14 cellular contexts compared by ENCODE assay signal in the genomic region with DNA sequence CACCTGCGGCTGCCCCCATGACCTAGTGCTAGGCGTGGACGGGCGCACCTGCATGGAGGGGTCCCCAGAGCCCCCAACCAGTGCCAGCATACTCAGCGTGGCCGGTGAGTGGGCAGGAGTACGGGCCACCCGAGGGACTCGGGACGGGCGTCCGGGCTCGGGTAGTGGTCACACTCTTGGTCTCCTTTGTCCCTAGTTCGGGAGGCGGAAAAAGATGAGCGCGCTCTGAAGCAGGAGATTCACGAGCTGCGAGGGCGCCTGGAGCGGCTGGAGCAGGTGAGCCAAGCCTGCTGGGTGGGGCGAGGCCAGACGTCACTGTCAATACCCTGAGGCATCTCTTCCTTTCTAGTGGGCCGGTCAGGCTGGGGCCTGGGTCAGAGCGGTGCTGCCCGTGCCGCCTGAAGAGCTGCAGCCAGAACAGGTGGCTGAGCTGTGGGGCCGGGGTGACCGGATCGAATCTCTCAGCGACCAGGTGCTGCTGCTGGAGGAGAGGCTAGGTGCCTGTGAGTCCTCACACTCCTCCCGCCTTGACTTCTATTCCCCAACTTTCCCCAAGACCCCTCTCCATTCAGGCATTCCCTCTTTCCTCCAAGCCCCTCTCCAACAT. TPM values are rescaled to one million over a fixed set of nuclear protein-coding genes. Genes with fewer than 3 reads are reported as not detected.
DNase-seq lines count a peak whose midpoint lies in the region; ATAC-seq and TF ChIP-seq lines count a peak whose summit lies in the region.
"Had no signal": no experiment of that assay in that cellular context is flagged by ENCODE, and none has a peak within 500 bp of the region (broad histone marks: within the 10 kb centered on the region; RNA-seq: fewer than 3 reads in every experiment).

No MANE protein-coding gene starts in this region.

- no peak overlapping the region for H2AK5ac ChIP-seq in mesenchymal stem cell (ENCODE audit: low read length, severe bottlenecking)

- H3K4ac ChIP-seq in mesenchymal stem cell (ENCODE audit: low read depth in 1 of 2, low read length in 2 of 2) = no peak overlapping the region

- H3K9me3 Mint-ChIP-seq in MCF 10A (ENCODE audit: unreplicated experiment) = no peaks in the 10 kb centered on the region
- H3K9me3 Mint-ChIP-seq in WTC11 = no peaks in the 10 kb centered on the region
- H3K9me3 Mint-ChIP-seq: T-helper 1 cell treated with Interleukin-12 subunit alpha and Interleukin-12 subunit beta and Interleukin-4 antibody, amounts not matched to agents 30 μg/mL and 1 μg/mL, for 36 hours had no signal

- H3K79me2 ChIP-seq in mammary epithelial cell (ENCODE audit: insufficient read depth, low read length) = no peaks in the 10 kb centered on the region

- no peaks in the 10 kb centered on the region for H3K4me1 Mint-ChIP-seq in MCF 10A (ENCODE audit: insufficient read depth, unreplicated experiment)
- peaks cover 11% of the 10 kb centered on the region for H3K4me1 Mint-ChIP-seq in WTC11
- H3K4me1 Mint-ChIP-seq: activated CD4-positive, alpha-beta T cell treated with anti-CD3 and anti-CD28 coated beads for 36 hours had no signal

- H3K27ac ChIP-seq in mammary epithelial cell (ENCODE audit: insufficient read depth, low read depth, low read length) = no peak overlapping the region
- no peak overlapping the region for H3K27ac ChIP-seq in mesenchymal stem cell (ENCODE audit: low read length, poor library complexity, severe bottlenecking)
- peak overlapping the region; percentile 59 to 88 (median 68) for H3K27ac ChIP-seq in tibial nerve
- H3K27ac ChIP-seq: adrenal gland had no signal

- H3K36me3 Mint-ChIP-seq in MCF 10A (ENCODE audit: insufficient read depth, unreplicated experiment) (peaks cover 21% of the 10 kb centered on the region), WTC11 (peaks cover 41% of the 10 kb centered on the region)

- no peak overlapping the region for H2BK5ac ChIP-seq in mesenchymal stem cell (ENCODE audit: low read depth, low read length, poor library complexity, severe bottlenecking)

- no peak overlapping the region for H3K23ac ChIP-seq in mesenchymal stem cell (ENCODE audit: low read length in 2 of 2)

- no peak overlapping the region for H2BK15ac ChIP-seq in mesenchymal stem cell (ENCODE audit: low read depth, poor library complexity, severe bottlenecking)

- no peak overlapping the region for H3K14ac ChIP-seq in mesenchymal stem cell (ENCODE audit: low read length in 2 of 2)

- H3K27ac Mint-ChIP-seq in MCF 10A (ENCODE audit: low read depth, unreplicated experiment) (peak overlapping the region; percentile 16), WTC11 (peak overlapping the region; percentile 63)
- H3K27ac Mint-ChIP-seq: activated CD4-positive, alpha-beta T cell treated with anti-CD3 and anti-CD28 coated beads for 36 hours; T-helper 1 cell treated with Interleukin-12 subunit alpha and Interleukin-12 subunit beta and Interleukin-4 antibody, amounts not matched to agents 30 μg/mL and 1 μg/mL, for 36 hours had no signal

- ATAC-seq in WTC11 (peak; percentile 8), GM18502 (IDR thresholded peaks at IDR 0.05; ENCODE audit: poor library complexity, unreplicated experiment) (no peak), GM21825 (IDR thresholded peaks at IDR 0.05; ENCODE audit: unreplicated experiment) (no peak)
- ATAC-seq: activated CD4-positive, alpha-beta T cell treated with anti-CD3 and anti-CD28 coated beads for 36 hours had no signal

- H3K36me3 ChIP-seq in mammary epithelial cell (ENCODE audit: insufficient read depth, low read length) (peaks cover 16% of the 10 kb centered on the region), mesenchymal stem cell (ENCODE audit: control insufficient read depth in 1 of 2, insufficient read depth in 2 of 2, low read depth in 1 of 2, low read length in 2 of 2) (peaks cover 77 to 78% of the 10 kb centered on the region in 2 experiments), tibial nerve (peaks cover 0 to 89% (median 3%) of the 10 kb centered on the region in 3 donors)

- CTCF ChIA-PET in MCF 10A (lab: Yijun Ruan, JAX) (interaction anchor here (0.6 kb wide), 1 partner anchor 94 kb away, joined by 4 read pairs; no protein-coding TSS in a partner anchor), mammary epithelial cell (lab: Charles Lee; ENCODE audit: low non-redundant PET) (interaction anchor here (0.6 kb wide), 1 partner anchor 121 kb away, joined by 5 read pairs; no protein-coding TSS in a partner anchor), WTC11 (lab: Charles Lee) (interaction anchor here (0.5 to 5.1 kb wide), 14 partner anchors 9 to 119 kb away, joined by 3 to 47 read pairs (median 7); a partner anchor contains a TSS)

- TF ChIP-seq CTCF in MCF 10A (IDR thresholded peaks at IDR 0.05; ENCODE audit: unreplicated experiment) (no peak), mammary epithelial cell (conservative IDR thresholded peaks at IDR 0.05 in 1 of 2, IDR thresholded peaks at IDR 0.05 in 1 of 2; ENCODE audit: extremely low read depth in 1 of 2, insufficient read depth in 1 of 2, low read depth in 1 of 2, low read length in 2 of 2) (no peak), WTC11 (IDR thresholded peaks at IDR 0.05) (no peak), tibial nerve (IDR thresholded peaks at IDR 0.05) (no peak)

- dilution Hi-C loops in mammary epithelial cell (cut with HindIII; ENCODE audit: low sequenced_read_pairs) = no loop called here

- no peak overlapping the region for H2AFZ ChIP-seq in mammary epithelial cell (ENCODE audit: low read depth, low read length)
- no peak overlapping the region for H2AFZ ChIP-seq in mesenchymal stem cell (ENCODE audit: low read depth, low read length)

- H3K79me1 ChIP-seq in mesenchymal stem cell (replicated peaks; ENCODE audit: low read length, poor library complexity, severe bottlenecking) = peaks cover 21% of the 10 kb centered on the region

- H3K4me1 ChIP-seq in mammary epithelial cell (ENCODE audit: insufficient read depth, low read length) (no peaks in the 10 kb centered on the region), mesenchymal stem cell (ENCODE audit: control insufficient read depth, insufficient read depth, low read depth, low read length) (peaks cover 8% of the 10 kb centered on the region), tibial nerve (peaks cover 3 to 75% (median 19%) of the 10 kb centered on the region in 4 donors)
- H3K4me1 ChIP-seq: adrenal gland had no signal

- H3K18ac ChIP-seq in mesenchymal stem cell (ENCODE audit: low read depth in 1 of 2, low read length in 2 of 2) = no peak overlapping the region

- no TSS peak for BruUV-seq in MCF 10A (replicated peaks; lab: Mats Ljungman, UMichigan)
- no TSS peak for BruUV-seq in mammary epithelial cell (replicated peaks; lab: Mats Ljungman, UMichigan)

- intact Hi-C loops in MCF 10A (cut with micrococcal nuclease) = no loop called here
- intact Hi-C loops in mammary epithelial cell (cut with micrococcal nuclease) = no loop called here

- H3K9me3 ChIP-seq in mammary epithelial cell (replicated peaks; ENCODE audit: insufficient read depth, low read length) (no peaks in the 10 kb centered on the region), mesenchymal stem cell (ENCODE audit: control insufficient read depth, low read length) (no peaks in the 10 kb centered on the region), tibial nerve (no peaks in the 10 kb centered on the region)
- H3K9me3 ChIP-seq: adrenal gland had no signal

- no peak overlapping the region for H4K8ac ChIP-seq in mesenchymal stem cell (ENCODE audit: low read length)

- H4K91ac ChIP-seq in mesenchymal stem cell (ENCODE audit: low read length) = peak overlapping the region; percentile 5

- no peaks in the 10 kb centered on the region for H3K27me3 ChIP-seq in mammary epithelial cell (ENCODE audit: insufficient read depth, low read length)
- H3K27me3 ChIP-seq in mesenchymal stem cell (ENCODE audit: control insufficient read depth in 1 of 2, insufficient read depth in 1 of 2, low read length in 2 of 2) = no peaks in the 10 kb centered on the region
- no peaks in the 10 kb centered on the region for H3K27me3 ChIP-seq in tibial nerve
- H3K27me3 ChIP-seq: adrenal gland had no signal

- H3K27me3 Mint-ChIP-seq in MCF 10A (ENCODE audit: insufficient read depth, unreplicated experiment) = no peaks in the 10 kb centered on the region
- H3K27me3 Mint-ChIP-seq in WTC11 (ENCODE audit: low read depth) = no peaks in the 10 kb centered on the region
- H3K27me3 Mint-ChIP-seq: activated CD4-positive, alpha-beta T cell treated with anti-CD3 and anti-CD28 coated beads for 36 hours had no signal

- TF ChIP-seq POLR2A in tibial nerve (IDR thresholded peaks at IDR 0.05) = no peak

- H3K4me3 Mint-ChIP-seq in MCF 10A (ENCODE audit: unreplicated experiment) (no peak overlapping the region), WTC11 (no peak overlapping the region)
- H3K4me3 Mint-ChIP-seq: activated CD4-positive, alpha-beta T cell treated with anti-CD3 and anti-CD28 coated beads for 36 hours; T-helper 1 cell treated with Interleukin-12 subunit alpha and Interleukin-12 subunit beta and Interleukin-4 antibody, amounts not matched to agents 30 μg/mL and 1 μg/mL, for 36 hours had no signal

- no peak overlapping the region for H2BK12ac ChIP-seq in mesenchymal stem cell (ENCODE audit: low read length in 2 of 2)

- H2BK120ac ChIP-seq in mesenchymal stem cell (ENCODE audit: low read depth, low read length) = no peak overlapping the region

- POLR2A ChIA-PET in MCF 10A (lab: Yijun Ruan, JAX) = interaction anchor here (1.0 to 1.2 kb wide), 2 partner anchors 10 to 12 kb away, joined by 3 to 4 read pairs; no protein-coding TSS in a partner anchor
- POLR2A ChIA-PET in WTC11 (lab: Charles Lee) = interaction anchor here (1.0 to 3.1 kb wide), 2 partner anchors 10 to 28 kb away, joined by 3 to 15 read pairs; no protein-coding TSS in a partner anchor

- H4K20me1 ChIP-seq in mammary epithelial cell (ENCODE audit: insufficient read depth, low read length) = no peaks in the 10 kb centered on the region

- WGBS in mammary epithelial cell (ENCODE audit: low coverage, missing lambda C conversion rate) = 82% methylated on average over 21 of the region's 32 CpGs
- WGBS in mesenchymal stem cell = 96% methylated on average over 32 of the region's 32 CpGs
- WGBS in tibial nerve, 2 donors = 54 to 64% methylated on average over 32 of the region's 32 CpGs

- DNase-seq in MCF 10A (ENCODE audit: unreplicated experiment) = no peak
- DNase-seq in mammary epithelial cell = no peak
- DNase-seq in WTC11 (ENCODE audit: low spot score) = no peak
- no peak for DNase-seq in mesenchymal stem cell
- no peak for DNase-seq in tibial nerve (ENCODE audit: low spot score in 2 of 2)
- DNase-seq in RPMI8226 = no peak
- DNase-seq: activated CD4-positive, alpha-beta T cell treated with anti-CD3 and anti-CD28 coated beads for 36 hours; activated T-cell treated with anti-CD3 and anti-CD28 coated beads, Interleukin-2, amount 50 U/mL, for 1 hour; adrenal gland; MV-4-11 had no signal

- H3K4me3 ChIP-seq in mammary epithelial cell (replicated peaks in 1 of 3; ENCODE audit: insufficient read depth in 1 of 3, low read depth in 2 of 3, low read length in 3 of 3) = no peak overlapping the region
- H3K4me3 ChIP-seq in mesenchymal stem cell (ENCODE audit: insufficient read depth in 1 of 2, low read depth in 1 of 2, low read length in 2 of 2) = no peak overlapping the region
- H3K4me3 ChIP-seq in tibial nerve = no peak overlapping the region
- H3K4me3 ChIP-seq: adrenal gland had no signal

- in situ Hi-C loops in mammary epithelial cell (cut with MboI; ENCODE audit: low sequenced_read_pairs in 2 of 2) = no loop called here

- H3K9ac ChIP-seq in mammary epithelial cell (ENCODE audit: insufficient read depth, low read length) (no peak overlapping the region), mesenchymal stem cell (ENCODE audit: low read length) (no peak overlapping the region)

- no peak for TF ChIP-seq EP300 in tibial nerve (IDR thresholded peaks at IDR 0.05)

- H3K4me2 ChIP-seq in mammary epithelial cell (ENCODE audit: insufficient read depth, low read depth, low read length) = no peak overlapping the region
- no peak overlapping the region for H3K4me2 ChIP-seq in mesenchymal stem cell (ENCODE audit: low read length, poor library complexity, severe bottlenecking)

RNA-seq across cellular contexts. Expression of a gene that starts 2.9 kb away (rescaled TPM):
- total RNA-seq in MCF 10A (2022) = 3.1 and 6.7 TPM in 2 replicates
- 1 to 10 TPM in 1 of 2 donors, under 1 TPM in 1; 0.50 to 7.9 TPM for total RNA-seq in mammary epithelial cell
- 2.0 TPM for polyA plus RNA-seq in mammary epithelial cell
- not detected for polyA minus RNA-seq in mammary epithelial cell
- 15.7 to 17.5 TPM (median 17.4 TPM) in 3 replicates for total RNA-seq in WTC11 (2021)
- 16.8 TPM for polyA plus RNA-seq in mesenchymal stem cell (2013, experiment 1 of 2)
- 16.9 TPM for polyA plus RNA-seq in mesenchymal stem cell (2013, experiment 2 of 2)
- total RNA-seq in tibial nerve = 100 to 1,000 TPM; 108 to 388 (median 270) TPM

RNA-seq across cellular contexts. Expression of a gene that starts 8.6 kb away (rescaled TPM):
- total RNA-seq in MCF 10A (2022) (37.8 and 43.4 TPM in 2 replicates), mammary epithelial cell (10 to 100 TPM; 32.5 to 56.5 TPM), WTC11 (2021) (84.5 to 88.9 TPM (median 87.5 TPM) in 3 replicates), tibial nerve (10 to 100 TPM; 45.3 to 52.2 (median 48.1) TPM)
- 97.8 TPM for polyA plus RNA-seq in mammary epithelial cell
- 143 TPM for polyA minus RNA-seq in mammary epithelial cell
- 85.8 TPM for polyA plus RNA-seq in mesenchymal stem cell (2013, experiment 1 of 2)
- polyA plus RNA-seq in mesenchymal stem cell (2013, experiment 2 of 2) = 83.8 TPM

RNA-seq across cellular contexts. Expression of a gene that starts 10.9 kb away (rescaled TPM):
- 28.1 and 29.6 TPM in 2 replicates for total RNA-seq in MCF 10A (2022)
- 10 to 100 TPM; 28.4 to 28.7 TPM for total RNA-seq in mammary epithelial cell
- polyA plus RNA-seq in mammary epithelial cell = 65.3 TPM
- 47.0 TPM for polyA minus RNA-seq in mammary epithelial cell
- total RNA-seq in WTC11 (2021) = 108 to 114 TPM (median 111 TPM) in 3 replicates
- 45.5 TPM for polyA plus RNA-seq in mesenchymal stem cell (2013, experiment 1 of 2)
- 46.5 TPM for polyA plus RNA-seq in mesenchymal stem cell (2013, experiment 2 of 2)
- 100 to 1,000 TPM in 2 of 4 donors, 10 to 100 TPM in 2; 74.5 to 117 (median 107) TPM for total RNA-seq in tibial nerve

RNA-seq across cellular contexts. Expression of a gene that starts 13.3 kb away (rescaled TPM):
- total RNA-seq in MCF 10A (2022) (3.7 and 5.4 TPM in 2 replicates), mammary epithelial cell (10 to 100 TPM; 10.0 to 15.6 TPM), WTC11 (2021) (30.0 to 33.8 TPM (median 31.6 TPM) in 3 replicates), tibial nerve (10 to 100 TPM; 33.0 to 75.2 (median 40.1) TPM)
- polyA plus RNA-seq in mammary epithelial cell = 13.5 TPM
- 14.8 TPM for polyA minus RNA-seq in mammary epithelial cell
- 31.6 TPM for polyA plus RNA-seq in mesenchymal stem cell (2013, experiment 1 of 2)
- 31.6 TPM for polyA plus RNA-seq in mesenchymal stem cell (2013, experiment 2 of 2)

RNA-seq across cellular contexts. Expression of a gene that starts 15.5 kb away (rescaled TPM):
- total RNA-seq in MCF 10A (2022) = 0.17 and 0.19 TPM in 2 replicates
- total RNA-seq in mammary epithelial cell = 1 to 10 TPM in 1 of 2 donors, under 1 TPM in 1; 0.17 to 1.4 TPM
- polyA plus RNA-seq in mammary epithelial cell = 0.16 TPM
- polyA minus RNA-seq in mammary epithelial cell = not detected
- 1.4 to 2.2 TPM (median 1.6 TPM) in 3 replicates for total RNA-seq in WTC11 (2021)
- polyA plus RNA-seq in mesenchymal stem cell (2013, experiment 1 of 2) = 8.0 TPM
- 7.9 TPM for polyA plus RNA-seq in mesenchymal stem cell (2013, experiment 2 of 2)
- total RNA-seq in tibial nerve = 1 to 10 TPM in 2 of 4 donors, under 1 TPM in 2; 0.21 to 2.7 (median 1.7) TPM
- total RNA-seq: epithelial cell of proximal tubule had no signal

Comparison
In these comparisons a context has a peak if more than half of its experiments do, and no peak if none do; other contexts are left out.
1. H3K27ac ChIP-seq: peak in tibial nerve (4 of 4); none in mammary epithelial cell (single experiment) and mesenchymal stem cell (single experiment).